9 cellular contexts compared by ENCODE assay signal in genomic region chr17:52154466-52154865, GRCh38. TPM values are rescaled to one million over a fixed set of nuclear protein-coding genes. Genes with fewer than 3 reads are reported as not detected.
"Had no signal": no experiment of that assay in that cellular context is flagged by ENCODE, and none has a peak within 500 bp of the region (broad histone marks: within the 10 kb centered on the region; RNA-seq: fewer than 3 reads in every experiment).

No MANE protein-coding gene starts in this region.

- FAIRE-seq: H1, H54, HepG2 had no signal

- H3K4me2 ChIP-seq: GM23338 had no signal

- H2AFZ ChIP-seq: GM23338 had no signal

- H3K27ac ChIP-seq: HL-60 had no signal

- DNase-seq: H9, HCEC 1CT had no signal

- ATAC-seq: GM23338, HepG2 had no signal

- H3K4me3 ChIP-seq: GM23338 had no signal

RNA-seq across cellular contexts. Expression of gene CA10, which starts 4.0 kb away (rescaled TPM):
- total RNA-seq: HepG2, HT1080 had no signal
- polyA plus RNA-seq: HepG2, IgD-negative memory B cell had no signal
